Comparison of ENCODE assay signal across 8 cellular contexts in the genomic region with DNA sequence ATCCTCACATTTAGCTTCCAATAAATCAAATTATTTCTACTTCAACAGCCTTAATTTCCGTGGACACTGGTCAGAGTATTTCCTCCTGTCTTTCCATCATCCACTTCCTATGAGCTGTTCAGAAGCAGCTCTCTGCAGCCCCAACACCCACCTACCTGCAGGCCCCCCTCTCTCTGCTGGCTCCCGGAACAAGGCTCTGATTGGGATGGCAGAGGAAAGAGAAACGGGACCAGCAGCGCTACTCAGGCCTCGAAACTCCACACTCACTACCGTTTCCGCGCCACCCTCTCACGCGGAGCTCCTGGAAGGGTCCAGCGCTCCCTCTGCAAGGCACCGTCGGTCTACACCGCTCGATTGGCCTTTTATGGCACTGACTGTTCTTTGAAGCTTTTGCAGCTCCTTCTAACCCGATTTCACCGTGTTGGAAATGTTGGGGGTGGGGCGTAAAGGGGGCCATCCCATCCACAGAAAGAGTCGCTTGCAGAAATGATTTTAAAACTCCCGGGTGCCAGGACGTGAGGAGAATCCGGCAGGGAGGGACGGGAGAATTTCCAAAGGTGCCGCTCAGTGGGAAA. TPM values are rescaled to one million over a fixed set of nuclear protein-coding genes. Genes with fewer than 3 reads are reported as not detected.
DNase-seq lines count a peak whose midpoint lies in the region; ATAC-seq and TF ChIP-seq lines count a peak whose summit lies in the region.

No MANE protein-coding gene starts in this region.

- DNase-seq in DMS79 (lab: John Stamatoyannopoulos, UW) (peak; percentile 41), fibroblast of pulmonary artery (ENCODE audit: low read depth) (no peak), ureter (ENCODE audit: low spot score) (no peak), HPDE6-E6E7 (ENCODE audit: extremely low spot score) (no peak)

- H3K4me2 ChIP-seq in SU-DHL-6 (ENCODE audit: low read depth, low read length, poor library complexity, severe bottlenecking), result peak overlapping the region; percentile 90

- peaks cover 34% of the 10 kb centered on the region for H3K79me2 ChIP-seq in SU-DHL-6 (ENCODE audit: insufficient read depth, low read length)

- ATAC-seq in GM19463 (IDR thresholded peaks at IDR 0.05; ENCODE audit: unreplicated experiment) (peak; percentile 13), HG03565 (IDR thresholded peaks at IDR 0.05; ENCODE audit: unreplicated experiment) (peak; percentile 2)

- H3K27ac ChIP-seq in SU-DHL-6 (ENCODE audit: low read depth, low read length), result peak overlapping the region; percentile 32; the same call in 1 of the 2 replicates
- no peak overlapping the region for H3K27ac ChIP-seq in neutrophil

- no peaks in the 10 kb centered on the region for H3K27me3 ChIP-seq in SU-DHL-6 (ENCODE audit: low read length)
- peaks cover 55% of the 10 kb centered on the region for H3K27me3 ChIP-seq in neutrophil

- H3K4me1 ChIP-seq in neutrophil (ENCODE audit: control insufficient read depth in 1 of 2, insufficient read depth in 1 of 2, low read depth in 1 of 2, low read length in 1 of 2), result peaks cover 22 to 28% of the 10 kb centered on the region in 2 experiments

- H4K20me1 ChIP-seq in SU-DHL-6 (ENCODE audit: low read depth, low read length), result no peaks in the 10 kb centered on the region; the same call in 1 of the 2 replicates

- H3F3A ChIP-seq in SU-DHL-6 (ENCODE audit: insufficient read depth), result no peaks in the 10 kb centered on the region

- H3K9me2 ChIP-seq in SU-DHL-6 (replicated peaks; ENCODE audit: insufficient read depth, low read length), result no peaks in the 10 kb centered on the region

- H3K9me3 ChIP-seq in SU-DHL-6 (ENCODE audit: insufficient read depth, low read length), result no peaks in the 10 kb centered on the region
- H3K9me3 ChIP-seq in neutrophil, result no peaks in the 10 kb centered on the region

- H3K36me3 ChIP-seq in SU-DHL-6 (ENCODE audit: low read length), result no peaks in the 10 kb centered on the region
- no peaks in the 10 kb centered on the region for H3K36me3 ChIP-seq in neutrophil

- peak overlapping the region; percentile 79 for H3K4me3 ChIP-seq in SU-DHL-6 (ENCODE audit: insufficient read depth, low read length, poor library complexity, severe bottlenecking)
- peak overlapping the region; percentile 78 for H3K4me3 ChIP-seq in fibroblast of pulmonary artery (replicated peaks; ENCODE audit: low read depth, low read length)
- peak overlapping the region; percentile 60 to 66 for H3K4me3 ChIP-seq in neutrophil (ENCODE audit: low read depth in 1 of 2, low read length in 1 of 2)

- H3K9ac ChIP-seq in SU-DHL-6 (ENCODE audit: low read length), result peak overlapping the region; percentile 83

- peak overlapping the region; percentile 98 for H2AFZ ChIP-seq in SU-DHL-6 (ENCODE audit: low read depth, low read length, severe bottlenecking)

- TF ChIP-seq CTCF in SU-DHL-6 (IDR thresholded peaks at IDR 0.05; ENCODE audit: insufficient read depth, low read length, poor library complexity, severe bottlenecking), result no peak
- TF ChIP-seq CTCF in fibroblast of pulmonary artery (IDR thresholded peaks at IDR 0.05; ENCODE audit: low read length, missing control alignments), result no peak
- TF ChIP-seq CTCF in neutrophil (IDR thresholded peaks at IDR 0.05), result no peak

RNA-seq across cellular contexts. Expression of gene PANX1, which starts 0.4 kb away (rescaled TPM):
- 14.5 TPM for total RNA-seq in ureter
